Comparison of ENCODE assay signal across 8 cellular contexts in genomic region chr22:44448271-44448780, GRCh38. TPM values are rescaled to one million over a fixed set of nuclear protein-coding genes. Genes with fewer than 3 reads are reported as not detected.
A peak's percentile ranks its signal among the peaks of the same experiment; 100 is the strongest.
DNase-seq lines count a peak whose midpoint lies in the region; ATAC-seq, FAIRE-seq and TF ChIP-seq lines count a peak whose summit lies in the region.
"Had no signal": no experiment of that assay in that cellular context is flagged by ENCODE, and none has a peak within 500 bp of the region (broad histone marks: within the 10 kb centered on the region; RNA-seq: fewer than 3 reads in every experiment).

No MANE protein-coding gene starts in this region.

- peaks cover 5% of the 10 kb centered on the region for H3K9me3 Mint-ChIP-seq in activated T-cell treated with anti-CD3 and anti-CD28 coated beads, Interleukin-2, amount 50 U/mL, for 4 hours

- peak; percentile 74 for DNase-seq in HS-27A (ENCODE audit: low read depth)
- DNase-seq in amniotic epithelial cell (ENCODE audit: low read depth) = peak; percentile 82
- peak; percentile 81 for DNase-seq in kidney
- DNase-seq in transverse colon = peak; percentile 48
- no peak for DNase-seq in NK-92 treated with Interleukin-12 subunit alpha and Interleukin-12 subunit beta, amount 100 ng/mL, for 24 hours (lab: John Stamatoyannopoulos, UW)
- DNase-seq in activated T-cell treated with anti-CD3 and anti-CD28 coated beads, Interleukin-2, amount 50 U/mL, for 4 hours = no peak

- no peaks in the 10 kb centered on the region for H3K27me3 Mint-ChIP-seq in activated T-cell treated with anti-CD3 and anti-CD28 coated beads, Interleukin-2, amount 50 U/mL, for 4 hours (ENCODE audit: low read depth)

- TF ChIP-seq CTCF in kidney (IDR thresholded peaks at IDR 0.05; ENCODE audit: borderline replicate concordance, extremely low read depth, insufficient read depth) (no peak), transverse colon (IDR thresholded peaks at IDR 0.05) (no peak)

- H3K4me1 Mint-ChIP-seq in activated T-cell treated with anti-CD3 and anti-CD28 coated beads, Interleukin-2, amount 50 U/mL, for 4 hours (ENCODE audit: low read depth) = no peaks in the 10 kb centered on the region

- no peaks in the 10 kb centered on the region for H3K27me3 ChIP-seq in transverse colon

- no peak overlapping the region for H3K4me3 Mint-ChIP-seq in activated T-cell treated with anti-CD3 and anti-CD28 coated beads, Interleukin-2, amount 50 U/mL, for 4 hours
- H3K4me3 Mint-ChIP-seq: T-helper 1 cell treated with Interleukin-12 subunit alpha and Interleukin-12 subunit beta and Interleukin-4 antibody, amounts not matched to agents 30 μg/mL and 1 μg/mL, for 36 hours had no signal

- H3K4me1 ChIP-seq in kidney (ENCODE audit: control insufficient read depth in 1 of 2, insufficient read depth in 1 of 2, low read depth in 1 of 2, low read length in 2 of 2) (no peaks in the 10 kb centered on the region), transverse colon (peaks cover 0 to 5% (median 4%) of the 10 kb centered on the region in 4 donors)

- FAIRE-seq in kidney (lab: Jason Lieb, UNC) = no peak

- no peaks in the 10 kb centered on the region for H3K36me3 ChIP-seq in kidney (ENCODE audit: control insufficient read depth in 1 of 2, insufficient read depth in 2 of 2, low read length in 2 of 2)
- H3K36me3 ChIP-seq in transverse colon = no peaks in the 10 kb centered on the region

- intact Hi-C loops in kidney (cut with DNase I) (no loop called here), transverse colon (cut with DNase I; ENCODE audit: low total_unique reads) (loop anchor here (5.0 kb wide), 1 partner anchor 1056 kb away; no protein-coding TSS in a partner anchor)

- H3K4me3 ChIP-seq in kidney (ENCODE audit: low read length in 2 of 2) = no peak overlapping the region
- no peak overlapping the region for H3K4me3 ChIP-seq in transverse colon

- no peak for TF ChIP-seq EP300 in transverse colon (IDR thresholded peaks at IDR 0.05; ENCODE audit: low read depth)

- no peak for TF ChIP-seq POLR2A in transverse colon (IDR thresholded peaks at IDR 0.05)

- 49% methylated on average over 12 of the region's 14 CpGs; no CpG with 5 or more reads in 1 of the 2 donors for WGBS in transverse colon (ENCODE audit: low coverage in 1 of 2), 2 donors

- in situ Hi-C loops in transverse colon (cut with MboI; ENCODE audit: low pct_ligation_motif_present in 1 of 4, low pct_unique_long_range_greater_than_20kb in 1 of 4, low sequenced_read_pairs in 3 of 4) = no loop called here

- H3K9me3 ChIP-seq in kidney (ENCODE audit: control insufficient read depth in 1 of 2, low read length in 2 of 2) (no peaks in the 10 kb centered on the region), transverse colon (no peaks in the 10 kb centered on the region)

- H3K36me3 Mint-ChIP-seq in activated T-cell treated with anti-CD3 and anti-CD28 coated beads, Interleukin-2, amount 50 U/mL, for 4 hours (ENCODE audit: insufficient read depth) = peaks cover 3% of the 10 kb centered on the region

- ATAC-seq in activated T-cell treated with anti-CD3 and anti-CD28 coated beads, Interleukin-2, amount 50 U/mL, for 4 hours = no peak
- ATAC-seq in HG03280 (IDR thresholded peaks at IDR 0.05; ENCODE audit: unreplicated experiment) = no peak

- H3K27ac ChIP-seq in kidney (ENCODE audit: low read depth in 2 of 2, low read length in 2 of 2) (no peak overlapping the region), transverse colon (peak overlapping the region in 2 of 4 donors; percentile 20 to 29)

- H3K9ac ChIP-seq in kidney (ENCODE audit: low read length in 2 of 2) = no peak overlapping the region

RNA-seq across cellular contexts. Expression of gene RTL6, which starts 49.7 kb away (rescaled TPM):
- total RNA-seq in kidney (32.5 TPM), transverse colon (10 to 100 TPM; 16.0 to 24.7 (median 21.5) TPM)
- polyA plus RNA-seq in kidney (ENCODE audit: insufficient read depth, low read depth, low replicate concordance) = 8.9 TPM
- 1 to 10 TPM; 7.3 to 8.4 (median 7.9) TPM for total RNA-seq in activated T-cell treated with anti-CD3 and anti-CD28 coated beads, Interleukin-2, amount 50 U/mL, for 4 hours

Comparison
In these comparisons a context has a peak if more than half of its experiments do, and no peak if none do; other contexts are left out.
1. DNase-seq: peak in HS-27A (single experiment), amniotic epithelial cell (single experiment), kidney (single experiment) and transverse colon (single experiment); none in NK-92 treated with Interleukin-12 subunit alpha and Interleukin-12 subunit beta, amount 100 ng/mL, for 24 hours (single experiment) and activated T-cell treated with anti-CD3 and anti-CD28 coated beads, Interleukin-2, amount 50 U/mL, for 4 hours (single experiment).